24 cellular contexts compared by ENCODE assay signal in genomic region chr10:130648807-130649206, GRCh38.
DNase-seq lines count a peak whose midpoint lies in the region; ATAC-seq and TF ChIP-seq lines count a peak whose summit lies in the region.
"Had no signal": no experiment of that assay in that cellular context is flagged by ENCODE, and none has a peak within 500 bp of the region (broad histone marks: within the 10 kb centered on the region; RNA-seq: fewer than 3 reads in every experiment).

No MANE protein-coding gene starts in this region.

- H3K27ac ChIP-seq in esophagus muscularis mucosa (replicated peaks in 1 of 4) (no peak overlapping the region), osteoblast (ENCODE audit: low read depth, low read length) (no peak overlapping the region), upper lobe of left lung (no peak overlapping the region)
- H3K27ac ChIP-seq: BLaER1 had no signal

- no peak for TF ChIP-seq EP300 in esophagus muscularis mucosa (IDR thresholded peaks at IDR 0.05)
- TF ChIP-seq EP300 in upper lobe of left lung (IDR thresholded peaks at IDR 0.05) = no peak

- no peak overlapping the region for H3K4me2 ChIP-seq in osteoblast (ENCODE audit: insufficient read depth, low read length)
- H3K4me2 ChIP-seq: BLaER1 had no signal

- H3K36me3 ChIP-seq in esophagus muscularis mucosa (no peaks in the 10 kb centered on the region), osteoblast (ENCODE audit: insufficient read depth, low read length) (no peaks in the 10 kb centered on the region), upper lobe of left lung (no peaks in the 10 kb centered on the region)
- H3K36me3 ChIP-seq: BE2C, BLaER1 had no signal

- no peaks in the 10 kb centered on the region for H4K20me1 ChIP-seq in osteoblast (ENCODE audit: insufficient read depth, low read length)
- H4K20me1 ChIP-seq: BLaER1 had no signal

- no peak for TF ChIP-seq POLR2A in esophagus muscularis mucosa (IDR thresholded peaks at IDR 0.05; ENCODE audit: low read depth)
- TF ChIP-seq POLR2A in upper lobe of left lung (IDR thresholded peaks at IDR 0.05) = no peak

- H3K9me3 ChIP-seq in esophagus muscularis mucosa (peaks cover 0 to 7% (median 0%) of the 10 kb centered on the region in 4 donors), osteoblast (ENCODE audit: low read depth, low read length) (no peaks in the 10 kb centered on the region), upper lobe of left lung (no peaks in the 10 kb centered on the region)
- H3K9me3 ChIP-seq: BE2C, BLaER1 had no signal

- H3K27me3 ChIP-seq in esophagus muscularis mucosa (peaks cover 0 to 8% (median 0%) of the 10 kb centered on the region in 4 donors), osteoblast (ENCODE audit: insufficient read depth, low read length) (no peaks in the 10 kb centered on the region), upper lobe of left lung (no peaks in the 10 kb centered on the region)
- H3K27me3 ChIP-seq: BE2C, BLaER1 had no signal

- no peaks in the 10 kb centered on the region for H3K79me2 ChIP-seq in osteoblast (ENCODE audit: insufficient read depth, low read length)

- intact Hi-C loops in esophagus muscularis mucosa (cut with DNase I) = no loop called here

- WGBS in esophagus muscularis mucosa = 73% methylated on average over 8 of the region's 10 CpGs
- WGBS in upper lobe of left lung, 2 donors = 83 to 89% methylated on average over 10 of the region's 10 CpGs

- TF ChIP-seq CTCF in esophagus muscularis mucosa (IDR thresholded peaks at IDR 0.05) = no peak
- no peak for TF ChIP-seq CTCF in osteoblast (IDR thresholded peaks at IDR 0.05; ENCODE audit: extremely low read depth, low read depth, low read length)
- no peak for TF ChIP-seq CTCF in upper lobe of left lung (IDR thresholded peaks at IDR 0.05)

- no peak overlapping the region for H2AFZ ChIP-seq in osteoblast (ENCODE audit: low read length)

- ATAC-seq in upper lobe of left lung (ENCODE audit: low FRiP score in 2 of 2) (peak; percentile 6 to 11), HG03108 (IDR thresholded peaks at IDR 0.05; ENCODE audit: unreplicated experiment) (no peak), HG02852 (IDR thresholded peaks at IDR 0.05; ENCODE audit: unreplicated experiment) (no peak)
- ATAC-seq: GM12878 had no signal

- H3K4me3 ChIP-seq in esophagus muscularis mucosa = no peak overlapping the region
- no peak overlapping the region for H3K4me3 ChIP-seq in osteoblast (ENCODE audit: insufficient read depth, low read length)
- no peak overlapping the region for H3K4me3 ChIP-seq in upper lobe of left lung
- H3K4me3 ChIP-seq: BLaER1, GM12878 had no signal

- H3K4me1 ChIP-seq in esophagus muscularis mucosa (no peaks in the 10 kb centered on the region), osteoblast (ENCODE audit: insufficient read depth, low read length) (no peaks in the 10 kb centered on the region), upper lobe of left lung (no peaks in the 10 kb centered on the region)
- H3K4me1 ChIP-seq: BE2C had no signal

- DNase-seq in esophagus muscularis mucosa (ENCODE audit: extremely low spot score) (peak; percentile 42), mucosa of gallbladder (ENCODE audit: low spot score) (peak; percentile 7), osteoblast (ENCODE audit: insufficient read length, low spot score, missing footprints) (peak; percentile 50), upper lobe of left lung (no peak), HuH-7.5 (ENCODE audit: low spot score) (no peak)
- DNase-seq: 8988T; ACHN; BE2C; C1 segment of cervical spinal cord; CD4-positive, alpha-beta memory T cell; CD4-positive, CD25-positive, alpha-beta regulatory T cell; CD8-positive, alpha-beta memory T cell; COR-L47; DMS 273 treated with DMSO at 0.1 percent for 48 hours; DMS153; DMS53; DMS79; DND-41; EL; GDM1 had no signal

Comparison
In these comparisons a context has a peak if more than half of its experiments do, and no peak if none do; other contexts are left out.
1. DNase-seq: peak in esophagus muscularis mucosa (single experiment), mucosa of gallbladder (single experiment) and osteoblast (single experiment); none in upper lobe of left lung (0 of 2) and HuH-7.5 (single experiment).
2. ATAC-seq: peak in upper lobe of left lung (2 of 2); none in HG03108 (single experiment) and HG02852 (single experiment).